In genomic region chr20:35744492-35744841, GRCh38 we compare ENCODE assay signal across 2 cellular contexts.
A peak's percentile ranks its signal among the peaks of the same experiment; 100 is the strongest.
TF ChIP-seq lines count a peak whose summit lies in the region.
"Not testable (repeated sequence)": the region's sequence is repeated elsewhere in the genome, so short reads cannot be mapped to it uniquely, and the experiment has no call there.

No MANE protein-coding gene starts in this region.

TF ChIP-seq in WTC11, 78 proteins besides CTCF, POLR2A, EP300 and RAD21:
- TF ChIP-seq ZNF121 (CRISPR knock-in tag; IDR thresholded peaks at IDR 0.05): peak; percentile 72

TF ChIP-seq in HepG2, 621 proteins besides CTCF, POLR2A, EP300 and RAD21:
- TF ChIP-seq KDM5B (CRISPR knock-in tag; IDR thresholded peaks at IDR 0.05; ENCODE audit: borderline replicate concordance) (0 out of 2 replicates have a peak, but pooled peaks have one; percentile 21), MEF2D (CRISPR knock-in tag; IDR thresholded peaks at IDR 0.05) (0 out of 2 replicates have a peak, but pooled peaks have one; percentile 0), MED8 (CRISPR knock-in tag; IDR thresholded peaks at IDR 0.05; ENCODE audit: insufficient replicate concordance) (peak; percentile 47), TCF12 (CRISPR knock-in tag; IDR thresholded peaks at IDR 0.05) (0 out of 2 replicates have a peak, but pooled peaks have one; percentile 1), CREB1 (CRISPR knock-in tag; IDR thresholded peaks at IDR 0.05) (0 out of 2 replicates have a peak, but pooled peaks have one; percentile 12), ZFY (CRISPR knock-in tag; IDR thresholded peaks at IDR 0.05) (peak; percentile 12; the same call in 1 of the 2 replicates), ZNF275 (CRISPR knock-in tag; IDR thresholded peaks at IDR 0.05; ENCODE audit: borderline replicate concordance) (0 out of 2 replicates have a peak, but pooled peaks have one; percentile 61), ATF7-NPFF (CRISPR knock-in tag; IDR thresholded peaks at IDR 0.05; ENCODE audit: low read depth) (0 out of 2 replicates have a peak, but pooled peaks have one; percentile 36), CREB3 (CRISPR knock-in tag; IDR thresholded peaks at IDR 0.05) (0 out of 2 replicates have a peak, but pooled peaks have one; percentile 15), ZNF121 (CRISPR knock-in tag; IDR thresholded peaks at IDR 0.05) (peak; percentile 96), ZMYM3 (CRISPR knock-in tag; IDR thresholded peaks at IDR 0.05) (peak; percentile 49; the same call in 1 of the 2 replicates), ZNF160 (CRISPR knock-in tag; IDR thresholded peaks at IDR 0.05) (0 out of 2 replicates have a peak, but pooled peaks have one; percentile 32), BORCS8-MEF2B (CRISPR knock-in tag; IDR thresholded peaks at IDR 0.05) (0 out of 2 replicates have a peak, but pooled peaks have one; percentile 42), SOX6 (CRISPR knock-in tag; IDR thresholded peaks at IDR 0.05) (peak; percentile 54; the same call in 1 of the 2 replicates)
- TF ChIP-seq TCF12, CREB1, SOX6 (IDR thresholded peaks at IDR 0.05): not testable (repeated sequence)
